ENCODE assay signal across 5 cellular contexts in genomic region chr4:19470001-19470400, GRCh38.
DNase-seq lines count a peak whose midpoint lies in the region; TF ChIP-seq lines count a peak whose summit lies in the region.
"Not testable (repeated sequence)": the region's sequence is repeated elsewhere in the genome, so short reads cannot be mapped to it uniquely, and the experiment has no call there.

No MANE protein-coding gene starts in this region.

- peak; percentile 34 for DNase-seq in AG10803 (ENCODE audit: low read depth)
- DNase-seq in M059J (ENCODE audit: low read depth): peak; percentile 78
- DNase-seq in NCI-H526 treated with DMSO at 0.1 percent for 48 hours (lab: John Stamatoyannopoulos, UW): peak; percentile 22
- peak; percentile 14 for DNase-seq in amniotic epithelial cell (ENCODE audit: low read depth)
- DNase-seq in astrocyte of the hippocampus (ENCODE audit: low read depth, low spot score): peak; percentile 31

- not testable (repeated sequence) for H3K4me3 ChIP-seq in AG10803 (ENCODE audit: low read length)

- TF ChIP-seq CTCF in AG10803 (conservative IDR thresholded peaks at IDR 0.05; ENCODE audit: low read length): not testable (repeated sequence)

Comparison
In these comparisons a context has a peak if more than half of its experiments do, and no peak if none do; other contexts are left out.
1. DNase-seq: peak in every context shown above with its lines; median percentile 78 in M059J; 34 in AG10803; 31 in astrocyte of the hippocampus; 22 in NCI-H526 treated with DMSO at 0.1 percent for 48 hours; 14 in amniotic epithelial cell.